Comparison of ENCODE assay signal across 1 cellular context in the genomic region with DNA sequence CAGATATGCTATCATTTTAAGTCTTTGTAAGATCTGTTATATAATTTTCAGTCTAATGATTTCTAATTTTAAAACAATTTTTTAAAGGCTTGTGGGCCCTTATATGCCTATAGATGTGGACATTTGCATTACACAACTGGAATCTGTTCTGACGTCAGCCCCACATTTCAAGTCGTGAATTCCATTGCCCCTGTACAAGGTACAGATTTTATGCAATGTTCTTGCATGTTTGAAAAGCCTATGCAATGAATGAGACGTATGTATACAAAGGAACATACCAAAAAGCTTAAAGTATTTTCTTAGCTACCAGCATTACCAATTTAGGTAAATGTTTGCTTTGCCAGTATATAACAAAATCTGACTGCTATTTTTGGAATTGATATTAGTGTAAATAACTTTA.
TF ChIP-seq lines count a peak whose summit lies in the region.

No MANE protein-coding gene starts in this region.

TF ChIP-seq in HepG2, 621 proteins besides CTCF, POLR2A, EP300 and RAD21 (continued from another document and continues in another):
- TF ChIP-seq ZNF142 (CRISPR knock-in tag; IDR thresholded peaks at IDR 0.05) (no peak), STAG1 (CRISPR knock-in tag; IDR thresholded peaks at IDR 0.05) (no peak), CEBPG (CRISPR knock-in tag; IDR thresholded peaks at IDR 0.05) (peak; percentile 51), ZNF670 (CRISPR knock-in tag; IDR thresholded peaks at IDR 0.05; ENCODE audit: borderline replicate concordance) (no peak), ZNF776 (CRISPR knock-in tag; IDR thresholded peaks at IDR 0.05) (no peak), TAF1 (CRISPR knock-in tag; IDR thresholded peaks at IDR 0.05) (no peak), ZNF891 (CRISPR knock-in tag; IDR thresholded peaks at IDR 0.05) (no peak), ATF7 (IDR thresholded peaks at IDR 0.05) (peak; percentile 56; the same call in 1 of the 2 replicates), ATF7 (CRISPR knock-in tag; IDR thresholded peaks at IDR 0.05) (no peak), ZNF549 (CRISPR knock-in tag; IDR thresholded peaks at IDR 0.05) (no peak), CEBPB (IDR thresholded peaks at IDR 0.05; ENCODE audit: borderline replicate concordance, low read depth, low read length) (peak; percentile 81), ZNF101 (CRISPR knock-in tag; IDR thresholded peaks at IDR 0.05; ENCODE audit: borderline replicate concordance, low read depth) (no peak), SYNCRIP (IDR thresholded peaks at IDR 0.05; ENCODE audit: insufficient read depth, low read depth, low read length) (no peak), ATF4 (CRISPR knock-in tag; IDR thresholded peaks at IDR 0.05) (peak in 1 of 2 experiments; percentile 73; a peak in 2 of 4 replicates), HMGA1 (CRISPR knock-in tag; conservative IDR thresholded peaks at IDR 0.05) (no peak), ZNF510 (CRISPR knock-in tag; IDR thresholded peaks at IDR 0.05; ENCODE audit: low read depth) (no peak), ZNF773 (CRISPR knock-in tag; IDR thresholded peaks at IDR 0.05; ENCODE audit: borderline replicate concordance) (no peak), ZNF232 (CRISPR knock-in tag; IDR thresholded peaks at IDR 0.05; ENCODE audit: borderline replicate concordance) (no peak), HNRNPK (IDR thresholded peaks at IDR 0.05; ENCODE audit: low read depth, low read length, poor library complexity, severe bottlenecking) (no peak), MZF1 (CRISPR knock-in tag; IDR thresholded peaks at IDR 0.05; ENCODE audit: borderline replicate concordance) (no peak), ZNF446 (CRISPR knock-in tag; IDR thresholded peaks at IDR 0.05) (no peak), MAFK (conservative IDR thresholded peaks at IDR 0.05 in 1 of 2, IDR thresholded peaks at IDR 0.05 in 1 of 2; ENCODE audit: low read length in 2 of 2) (no peak), ZEB1 (IDR thresholded peaks at IDR 0.05; ENCODE audit: insufficient replicate concordance, low read depth) (no peak), ZNF260 (CRISPR knock-in tag; IDR thresholded peaks at IDR 0.05; ENCODE audit: borderline replicate concordance, low read depth) (no peak), ZNF251 (CRISPR knock-in tag; IDR thresholded peaks at IDR 0.05) (no peak), NR2F6 (IDR thresholded peaks at IDR 0.05) (no peak), NR2F6 (CRISPR knock-in tag; IDR thresholded peaks at IDR 0.05) (no peak), ZBTB34 (CRISPR knock-in tag; IDR thresholded peaks at IDR 0.05) (no peak), CBFB (CRISPR knock-in tag; IDR thresholded peaks at IDR 0.05) (no peak), SKIL (CRISPR knock-in tag; IDR thresholded peaks at IDR 0.05; ENCODE audit: borderline replicate concordance) (no peak), FOSL2 (CRISPR knock-in tag; IDR thresholded peaks at IDR 0.05) (0 out of 2 replicates have a peak, but pooled peaks have one; percentile 13), FOXM1 (CRISPR knock-in tag; IDR thresholded peaks at IDR 0.05) (no peak), ZNF564 (CRISPR knock-in tag; IDR thresholded peaks at IDR 0.05) (no peak), TBX3 (IDR thresholded peaks at IDR 0.05; ENCODE audit: borderline replicate concordance) (no peak), ZMYM2 (CRISPR knock-in tag; IDR thresholded peaks at IDR 0.05) (no peak), ZNF775 (CRISPR knock-in tag; IDR thresholded peaks at IDR 0.05; ENCODE audit: borderline replicate concordance) (no peak), FOXO4 (CRISPR knock-in tag; conservative IDR thresholded peaks at IDR 0.05) (no peak), NFIC (IDR thresholded peaks at IDR 0.05; ENCODE audit: low read length) (no peak)
- TF ChIP-seq, protein P1, sequence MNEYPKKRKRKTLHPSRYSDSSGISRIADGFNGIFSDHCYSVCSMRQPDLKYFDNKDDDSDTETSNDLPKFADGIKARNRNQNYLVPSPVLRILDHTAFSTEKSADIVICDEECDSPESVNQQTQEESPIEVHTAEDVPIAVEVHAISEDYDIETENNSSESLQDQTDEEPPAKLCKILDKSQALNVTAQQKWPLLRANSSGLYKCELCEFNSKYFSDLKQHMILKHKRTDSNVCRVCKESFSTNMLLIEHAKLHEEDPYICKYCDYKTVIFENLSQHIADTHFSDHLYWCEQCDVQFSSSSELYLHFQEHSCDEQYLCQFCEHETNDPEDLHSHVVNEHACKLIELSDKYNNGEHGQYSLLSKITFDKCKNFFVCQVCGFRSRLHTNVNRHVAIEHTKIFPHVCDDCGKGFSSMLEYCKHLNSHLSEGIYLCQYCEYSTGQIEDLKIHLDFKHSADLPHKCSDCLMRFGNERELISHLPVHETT (CRISPR knock-in tag; conservative IDR thresholded peaks at IDR 0.05) = no peak
- TF ChIP-seq, protein P2, sequence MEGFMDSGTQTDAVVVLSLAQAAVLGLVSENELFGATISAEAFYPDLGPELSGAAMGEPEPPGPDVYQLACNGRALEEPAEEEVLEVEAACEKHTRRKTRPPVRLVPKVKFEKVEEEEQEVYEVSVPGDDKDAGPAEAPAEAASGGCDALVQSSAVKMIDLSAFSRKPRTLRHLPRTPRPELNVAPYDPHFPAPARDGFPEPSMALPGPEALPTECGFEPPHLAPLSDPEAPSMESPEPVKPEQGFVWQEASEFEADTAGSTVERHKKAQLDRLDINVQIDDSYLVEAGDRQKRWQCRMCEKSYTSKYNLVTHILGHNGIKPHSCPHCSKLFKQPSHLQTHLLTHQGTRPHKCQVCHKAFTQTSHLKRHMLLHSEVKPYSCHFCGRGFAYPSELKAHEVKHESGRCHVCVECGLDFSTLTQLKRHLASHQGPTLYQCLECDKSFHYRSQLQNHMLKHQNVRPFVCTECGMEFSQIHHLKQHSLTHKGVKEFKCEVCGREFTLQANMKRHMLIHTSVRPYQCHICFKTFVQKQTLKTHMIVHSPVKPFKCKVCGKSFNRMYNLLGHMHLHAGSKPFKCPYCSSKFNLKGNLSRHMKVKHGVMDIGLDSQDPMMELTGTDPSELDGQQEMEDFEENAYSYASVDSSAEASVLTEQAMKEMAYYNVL (CRISPR knock-in tag; IDR thresholded peaks at IDR 0.05; ENCODE audit: borderline replicate concordance) = no peak
- TF ChIP-seq, protein P3, sequence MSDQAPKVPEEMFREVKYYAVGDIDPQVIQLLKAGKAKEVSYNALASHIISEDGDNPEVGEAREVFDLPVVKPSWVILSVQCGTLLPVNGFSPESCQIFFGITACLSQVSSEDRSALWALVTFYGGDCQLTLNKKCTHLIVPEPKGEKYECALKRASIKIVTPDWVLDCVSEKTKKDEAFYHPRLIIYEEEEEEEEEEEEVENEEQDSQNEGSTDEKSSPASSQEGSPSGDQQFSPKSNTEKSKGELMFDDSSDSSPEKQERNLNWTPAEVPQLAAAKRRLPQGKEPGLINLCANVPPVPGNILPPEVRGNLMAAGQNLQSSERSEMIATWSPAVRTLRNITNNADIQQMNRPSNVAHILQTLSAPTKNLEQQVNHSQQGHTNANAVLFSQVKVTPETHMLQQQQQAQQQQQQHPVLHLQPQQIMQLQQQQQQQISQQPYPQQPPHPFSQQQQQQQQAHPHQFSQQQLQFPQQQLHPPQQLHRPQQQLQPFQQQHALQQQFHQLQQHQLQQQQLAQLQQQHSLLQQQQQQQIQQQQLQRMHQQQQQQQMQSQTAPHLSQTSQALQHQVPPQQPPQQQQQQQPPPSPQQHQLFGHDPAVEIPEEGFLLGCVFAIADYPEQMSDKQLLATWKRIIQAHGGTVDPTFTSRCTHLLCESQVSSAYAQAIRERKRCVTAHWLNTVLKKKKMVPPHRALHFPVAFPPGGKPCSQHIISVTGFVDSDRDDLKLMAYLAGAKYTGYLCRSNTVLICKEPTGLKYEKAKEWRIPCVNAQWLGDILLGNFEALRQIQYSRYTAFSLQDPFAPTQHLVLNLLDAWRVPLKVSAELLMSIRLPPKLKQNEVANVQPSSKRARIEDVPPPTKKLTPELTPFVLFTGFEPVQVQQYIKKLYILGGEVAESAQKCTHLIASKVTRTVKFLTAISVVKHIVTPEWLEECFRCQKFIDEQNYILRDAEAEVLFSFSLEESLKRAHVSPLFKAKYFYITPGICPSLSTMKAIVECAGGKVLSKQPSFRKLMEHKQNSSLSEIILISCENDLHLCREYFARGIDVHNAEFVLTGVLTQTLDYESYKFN (CRISPR knock-in tag; conservative IDR thresholded peaks at IDR 0.05) = no peak
